Comparison of ENCODE assay signal across 22 cellular contexts in the genomic region with DNA sequence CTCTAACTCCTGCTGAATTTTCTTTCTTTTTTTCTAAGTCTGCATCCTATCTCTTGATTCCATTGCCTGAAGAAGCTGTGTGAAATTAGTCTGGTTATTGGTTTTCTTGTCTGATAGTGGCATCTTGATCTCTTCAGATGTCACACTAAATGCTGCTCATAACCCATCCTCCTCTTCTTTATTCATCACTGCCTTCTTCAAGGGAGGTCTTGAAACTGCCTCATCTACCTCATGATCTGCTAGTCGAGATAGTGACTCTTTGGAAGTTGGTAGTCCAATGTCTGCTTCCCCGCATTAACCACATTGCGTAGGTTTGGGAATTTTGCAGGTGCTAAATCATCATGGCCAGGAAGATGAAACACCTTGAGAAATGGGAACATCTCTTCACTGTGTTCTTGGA. TPM values are rescaled to one million over a fixed set of nuclear protein-coding genes. Genes with fewer than 3 reads are reported as not detected.
"Had no signal": no experiment of that assay in that cellular context is flagged by ENCODE, and none has a peak within 500 bp of the region (broad histone marks: within the 10 kb centered on the region; RNA-seq: fewer than 3 reads in every experiment).

No MANE protein-coding gene starts in this region.

- H3K27ac Mint-ChIP-seq: effector memory CD8-positive, alpha-beta T cell; naive thymus-derived CD4-positive, alpha-beta T cell; nephron; neural progenitor cell; progenitor cell of endocrine pancreas; stimulated activated naive B cell treated with anti-CD40 and anti-IgM and Interleukin-4, amounts not matched to agents 10 μg/mL and 1 μg/mL and 100 μg/mL, for 72 hours; stimulated activated naive CD8-positive, alpha-beta T cell treated with anti-CD3 and anti-CD28 coated beads, Interleukin-15, Interleukin-2, amounts not matched to agents 100 ng/mL and 50 ng/mL, for 24 hours had no signal

- H3K27me3 ChIP-seq: esophagus squamous epithelium, neural progenitor cell, right lobe of liver, suprapubic skin, transverse colon, upper lobe of right lung, uterus had no signal

- H3K27me3 Mint-ChIP-seq: effector memory CD8-positive, alpha-beta T cell; naive thymus-derived CD4-positive, alpha-beta T cell; progenitor cell of endocrine pancreas; stimulated activated naive CD8-positive, alpha-beta T cell treated with anti-CD3 and anti-CD28 coated beads, Interleukin-15, Interleukin-2, amounts not matched to agents 100 ng/mL and 50 ng/mL, for 24 hours had no signal

- H3K4me2 ChIP-seq: neural progenitor cell had no signal

- DNase-seq: effector memory CD8-positive, alpha-beta T cell; esophagus squamous epithelium; foreskin melanocyte; glutamatergic neuron; mesendoderm; midbrain; naive thymus-derived CD4-positive, alpha-beta T cell; right lobe of liver; small intestine; stimulated activated CD4-positive, alpha-beta T cell treated with anti-CD3 and anti-CD28 coated beads, Interleukin-15, amount 100 ng/mL, for 24 hours; stimulated activated CD4-positive, alpha-beta T cell treated with anti-CD3 and anti-CD28 coated beads, Interleukin-2, amount 100 ng/mL, for 48 hours; stimulated activated naive B cell treated with anti-CD40 and anti-IgM and Interleukin-4, amounts not matched to agents 10 μg/mL and 1 μg/mL and 100 μg/mL, for 72 hours; transverse colon; upper lobe of right lung; uterus had no signal

- H3K4me3 ChIP-seq: coronary artery, esophagus squamous epithelium, neural progenitor cell, right lobe of liver, suprapubic skin, transverse colon, upper lobe of right lung, uterus had no signal

- H3K9me3 ChIP-seq: esophagus squamous epithelium, right lobe of liver, suprapubic skin, transverse colon, upper lobe of right lung, uterus had no signal

- ATAC-seq: effector memory CD8-positive, alpha-beta T cell; naive thymus-derived CD4-positive, alpha-beta T cell; right lobe of liver; stimulated activated naive B cell treated with anti-CD40 and anti-IgM and Interleukin-4, amounts not matched to agents 10 μg/mL and 1 μg/mL and 100 μg/mL, for 72 hours; upper lobe of right lung had no signal

- H3K4me3 Mint-ChIP-seq: effector memory CD8-positive, alpha-beta T cell; naive thymus-derived CD4-positive, alpha-beta T cell; nephron; neural progenitor cell; stimulated activated naive B cell treated with anti-CD40 and anti-IgM and Interleukin-4, amounts not matched to agents 10 μg/mL and 1 μg/mL and 100 μg/mL, for 72 hours; stimulated activated naive CD8-positive, alpha-beta T cell treated with anti-CD3 and anti-CD28 coated beads, Interleukin-15, Interleukin-2, amounts not matched to agents 100 ng/mL and 50 ng/mL, for 24 hours had no signal

- H3K4me1 Mint-ChIP-seq: naive thymus-derived CD4-positive, alpha-beta T cell; neural progenitor cell had no signal

- H3K27ac ChIP-seq: neural progenitor cell, parathyroid adenoma, right lobe of liver, suprapubic skin, transverse colon, upper lobe of right lung, uterus had no signal

- H3K4me1 ChIP-seq: parathyroid adenoma, right lobe of liver, transverse colon, upper lobe of right lung, uterus had no signal

- H3K36me3 ChIP-seq: neural progenitor cell, transverse colon, uterus had no signal

- H3K9ac ChIP-seq: neural progenitor cell, parathyroid adenoma had no signal

RNA-seq across cellular contexts. Expression of gene DYRK3, which starts 15.7 kb away (rescaled TPM):
- polyA plus RNA-seq: naive thymus-derived CD4-positive, alpha-beta T cell had no signal
